In the genomic region with DNA sequence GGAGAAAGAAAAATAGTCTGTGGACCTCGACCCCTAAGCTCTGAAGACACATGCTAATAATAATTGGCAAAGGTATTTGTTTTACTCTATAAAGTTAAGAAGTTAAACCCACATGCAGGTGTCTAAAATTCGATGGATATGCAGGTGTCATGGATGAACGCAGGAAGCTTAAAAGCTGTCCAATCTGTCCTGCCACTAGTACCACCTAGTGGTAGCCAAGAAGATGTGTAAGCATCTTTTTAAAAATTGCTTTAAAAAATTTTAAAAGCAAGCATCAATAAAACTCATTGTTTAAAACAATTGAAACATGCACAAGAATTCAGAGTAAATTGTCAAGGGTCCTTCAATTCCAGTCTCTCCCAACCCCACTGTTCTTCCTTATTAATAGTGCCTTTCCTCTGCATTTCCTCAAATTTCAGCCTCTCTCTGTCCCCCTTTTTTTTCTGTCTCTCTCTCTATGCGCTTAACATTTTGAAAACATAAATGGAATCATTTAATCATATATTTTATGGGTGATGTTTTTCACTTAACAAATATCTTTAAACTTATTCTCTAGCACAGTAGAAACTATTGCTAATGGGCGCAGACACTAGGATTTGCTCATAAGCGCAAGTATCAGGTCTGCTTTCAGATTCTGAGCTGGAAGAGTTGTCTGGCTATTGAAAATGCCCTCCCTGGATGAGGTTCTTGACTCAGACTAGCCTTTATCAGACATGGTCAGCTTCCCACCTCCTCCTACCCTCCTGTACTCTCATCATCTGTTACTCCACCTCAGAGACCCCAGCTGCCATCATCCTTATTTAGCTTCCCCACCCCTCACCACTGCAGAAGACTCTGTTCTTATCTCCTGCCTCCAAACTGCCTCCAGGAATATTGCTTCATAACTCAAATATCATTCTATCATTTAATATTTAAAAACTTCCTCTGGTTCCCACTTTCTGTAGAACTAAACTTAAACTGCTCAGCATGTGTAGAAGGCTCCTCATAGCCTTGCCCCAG, we compare ENCODE assay signal across 7 cellular contexts.
DNase-seq lines count a peak whose midpoint lies in the region; ATAC-seq and TF ChIP-seq lines count a peak whose summit lies in the region.

No MANE protein-coding gene starts in this region.

- TF ChIP-seq CTCF in GM12875 (IDR thresholded peaks at IDR 0.05; ENCODE audit: borderline replicate concordance, insufficient read depth, low read depth, low read length) (peak; percentile 62; the same call in 1 of the 2 replicates), astrocyte of the spinal cord (IDR thresholded peaks at IDR 0.05; ENCODE audit: low read depth, low read length) (peak; percentile 75)

- in situ Hi-C loops in astrocyte of the spinal cord (cut with HindIII; ENCODE audit: low sequenced_read_pairs) = no loop called here

- ATAC-seq in GM18502 (IDR thresholded peaks at IDR 0.05; ENCODE audit: poor library complexity, unreplicated experiment) (no peak), HG02678 (IDR thresholded peaks at IDR 0.05; ENCODE audit: unreplicated experiment) (no peak)

- peak; percentile 4 for DNase-seq in COLO668 (lab: John Stamatoyannopoulos, UW; ENCODE audit: unreplicated experiment)
- peak; percentile 72 for DNase-seq in NCI-H2171 treated with DMSO at 0.1 percent for 48 hours (lab: John Stamatoyannopoulos, UW)
- DNase-seq in astrocyte of the spinal cord (ENCODE audit: low read depth, low spot score) = peak; percentile 45
- peak; percentile 54 for DNase-seq in left kidney (ENCODE audit: low read depth, low spot score)

- H3K4me3 ChIP-seq in GM12875 (ENCODE audit: low read depth, low read length) = no peak overlapping the region
- no peak overlapping the region for H3K4me3 ChIP-seq in astrocyte of the spinal cord (ENCODE audit: low read depth, low read length)

Comparison
In these comparisons a context has a peak if more than half of its experiments do, and no peak if none do; other contexts are left out.
1. DNase-seq: peak in every context shown above with its lines; median percentile 72 in NCI-H2171 treated with DMSO at 0.1 percent for 48 hours; 54 in left kidney; 45 in astrocyte of the spinal cord; 4 in COLO668.